Comparison of ENCODE assay signal across 11 cellular contexts in the genomic region with DNA sequence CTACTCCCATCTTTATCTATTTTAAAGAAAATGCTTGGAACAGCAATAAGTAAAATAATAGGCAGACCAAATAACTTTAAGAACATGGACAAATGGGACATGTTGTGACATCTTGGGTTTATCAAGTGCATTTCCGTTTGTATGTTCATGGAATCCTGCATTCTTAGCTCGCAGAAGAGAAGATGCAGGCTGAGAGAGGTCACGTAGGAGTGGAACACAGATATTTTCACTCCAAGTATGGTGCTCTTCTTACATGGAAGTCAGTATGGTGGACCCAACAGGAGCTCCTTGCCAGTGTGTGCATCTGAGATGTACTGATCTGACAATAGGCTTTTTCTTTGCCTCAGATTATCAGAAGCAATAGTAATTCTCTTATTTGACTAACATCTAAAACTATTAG. TPM values are rescaled to one million over a fixed set of nuclear protein-coding genes. Genes with fewer than 3 reads are reported as not detected.
A peak's percentile ranks its signal among the peaks of the same experiment; 100 is the strongest.
DNase-seq lines count a peak whose midpoint lies in the region; ATAC-seq and TF ChIP-seq lines count a peak whose summit lies in the region.
"Had no signal": no experiment of that assay in that cellular context is flagged by ENCODE, and none has a peak within 500 bp of the region (broad histone marks: within the 10 kb centered on the region; RNA-seq: fewer than 3 reads in every experiment).

No MANE protein-coding gene starts in this region.

- H3K79me2 ChIP-seq in KMS-11 (ENCODE audit: insufficient read depth, low read depth) (peaks cover 18% of the 10 kb centered on the region; the same call in 1 of the 2 replicates), neural progenitor cell (ENCODE audit: low read depth) (peaks cover 5% of the 10 kb centered on the region)

- no peak for DNase-seq in activated T-cell treated with anti-CD3 and anti-CD28 coated beads, Interleukin-2, amount 50 U/mL, for 72 hours
- DNase-seq in activated T-cell treated with anti-CD3 and anti-CD28 coated beads, Interleukin-2, amount 50 U/mL, for 48 hours = no peak
- DNase-seq in activated CD8-positive, alpha-beta T cell treated with anti-CD3 and anti-CD28 coated beads for 36 hours = no peak
- no peak for DNase-seq in neural progenitor cell (ENCODE audit: low spot score)
- no peak for DNase-seq in effector CD4-positive, alpha-beta T cell
- DNase-seq in KG1 (lab: John Stamatoyannopoulos, UW) = no peak
- no peak for DNase-seq in LoVo (ENCODE audit: low spot score)
- DNase-seq: activated naive CD4-positive, alpha-beta T cell; spleen had no signal

- H2AFZ ChIP-seq in KMS-11 (ENCODE audit: low read depth) (no peak overlapping the region), neural progenitor cell (replicated peaks) (no peak overlapping the region)

- H3K9me3 ChIP-seq in neural progenitor cell (ENCODE audit: low read depth) = no peaks in the 10 kb centered on the region
- H3K9me3 ChIP-seq: spleen had no signal

- H3K36me3 ChIP-seq in KMS-11 (ENCODE audit: insufficient read depth) (no peaks in the 10 kb centered on the region; the same call in 1 of the 2 replicates), neural progenitor cell (no peaks in the 10 kb centered on the region)

- H3K27ac ChIP-seq in KMS-11 (no peak overlapping the region), neural progenitor cell (no peak overlapping the region)
- H3K27ac ChIP-seq: spleen had no signal

- POLR2A ChIA-PET in activated CD8-positive, alpha-beta T cell treated with anti-CD3 and anti-CD28 coated beads for 36 hours (lab: Charles Lee) = interaction anchor here (0.8 kb wide), 1 partner anchor 12 kb away, joined by 3 read pairs; no protein-coding TSS in a partner anchor

- H3K27me3 ChIP-seq in KMS-11 (ENCODE audit: insufficient read depth, low read depth) (no peaks in the 10 kb centered on the region), neural progenitor cell (peaks cover 38% of the 10 kb centered on the region)

- no peak for ATAC-seq in activated T-cell treated with anti-CD3 and anti-CD28 coated beads, Interleukin-2, amount 50 U/mL, for 72 hours (replicated peaks in 1 of 2)
- no peak for ATAC-seq in activated CD8-positive, alpha-beta T cell treated with anti-CD3 and anti-CD28 coated beads for 36 hours

- peaks cover 11 to 26% of the 10 kb centered on the region in 2 donors for H3K36me3 Mint-ChIP-seq in activated T-cell treated with anti-CD3 and anti-CD28 coated beads, Interleukin-2, amount 50 U/mL, for 72 hours (ENCODE audit: insufficient read depth in 2 of 2)
- peaks cover 40% of the 10 kb centered on the region for H3K36me3 Mint-ChIP-seq in activated CD8-positive, alpha-beta T cell treated with anti-CD3 and anti-CD28 coated beads for 36 hours (ENCODE audit: low read depth)
- peaks cover 27% of the 10 kb centered on the region for H3K36me3 Mint-ChIP-seq in neural progenitor cell

- H3K9me3 Mint-ChIP-seq in activated T-cell treated with anti-CD3 and anti-CD28 coated beads, Interleukin-2, amount 50 U/mL, for 72 hours = no peaks in the 10 kb centered on the region
- H3K9me3 Mint-ChIP-seq in activated CD8-positive, alpha-beta T cell treated with anti-CD3 and anti-CD28 coated beads for 36 hours = no peaks in the 10 kb centered on the region
- H3K9me3 Mint-ChIP-seq in neural progenitor cell = no peaks in the 10 kb centered on the region

- TF ChIP-seq CTCF in KMS-11 (conservative IDR thresholded peaks at IDR 0.05; ENCODE audit: low read depth, low read length) = no peak
- no peak for TF ChIP-seq CTCF in activated CD8-positive, alpha-beta T cell treated with anti-CD3 and anti-CD28 coated beads for 36 hours (IDR thresholded peaks at IDR 0.05)
- TF ChIP-seq CTCF in neural progenitor cell (IDR thresholded peaks at IDR 0.05) = no peak

- H3K27me3 Mint-ChIP-seq in activated T-cell treated with anti-CD3 and anti-CD28 coated beads, Interleukin-2, amount 50 U/mL, for 72 hours (ENCODE audit: low read depth) = peaks cover 23% of the 10 kb centered on the region
- peaks cover 31% of the 10 kb centered on the region for H3K27me3 Mint-ChIP-seq in activated CD8-positive, alpha-beta T cell treated with anti-CD3 and anti-CD28 coated beads for 36 hours
- H3K27me3 Mint-ChIP-seq in neural progenitor cell (ENCODE audit: insufficient read depth, low read depth) = peaks cover 21% of the 10 kb centered on the region

- H3K4me1 ChIP-seq in KMS-11 (ENCODE audit: low read depth, poor library complexity, severe bottlenecking) = peaks cover 18% of the 10 kb centered on the region
- H3K4me1 ChIP-seq in neural progenitor cell = peaks cover 15% of the 10 kb centered on the region

- H3F3A ChIP-seq in neural progenitor cell (ENCODE audit: low read depth) = peaks cover 16% of the 10 kb centered on the region

- intact Hi-C loops in activated CD8-positive, alpha-beta T cell treated with anti-CD3 and anti-CD28 coated beads for 36 hours (cut with micrococcal nuclease) = no loop called here

- H3K4me3 ChIP-seq in KMS-11 (IDR thresholded peaks at IDR 0.05; ENCODE audit: insufficient read depth, low read depth, low read length) (no peak overlapping the region), neural progenitor cell (no peak overlapping the region)
- H3K4me3 ChIP-seq: spleen had no signal

- peak overlapping the region; percentile 58 to 65 for H3K4me3 Mint-ChIP-seq in activated T-cell treated with anti-CD3 and anti-CD28 coated beads, Interleukin-2, amount 50 U/mL, for 72 hours
- H3K4me3 Mint-ChIP-seq in activated CD8-positive, alpha-beta T cell treated with anti-CD3 and anti-CD28 coated beads for 36 hours = peak overlapping the region; percentile 54
- H3K4me3 Mint-ChIP-seq in neural progenitor cell = peak overlapping the region; percentile 61

- H3K27ac Mint-ChIP-seq in activated T-cell treated with anti-CD3 and anti-CD28 coated beads, Interleukin-2, amount 50 U/mL, for 72 hours = no peak overlapping the region
- H3K27ac Mint-ChIP-seq in activated CD8-positive, alpha-beta T cell treated with anti-CD3 and anti-CD28 coated beads for 36 hours = no peak overlapping the region
- no peak overlapping the region for H3K27ac Mint-ChIP-seq in neural progenitor cell

- CTCF ChIA-PET in activated CD8-positive, alpha-beta T cell treated with anti-CD3 and anti-CD28 coated beads for 36 hours (lab: Charles Lee) = interaction anchor here (1.9 kb wide), 1 partner anchor 20 kb away, joined by 6 read pairs; no protein-coding TSS in a partner anchor

- H4K20me1 ChIP-seq in KMS-11 (ENCODE audit: insufficient read depth) = no peaks in the 10 kb centered on the region
- H4K20me1 ChIP-seq in neural progenitor cell (ENCODE audit: low read depth) = no peaks in the 10 kb centered on the region

- peaks cover 20% of the 10 kb centered on the region for H3K4me1 Mint-ChIP-seq in activated T-cell treated with anti-CD3 and anti-CD28 coated beads, Interleukin-2, amount 50 U/mL, for 72 hours (ENCODE audit: low read depth)
- peaks cover 6% of the 10 kb centered on the region for H3K4me1 Mint-ChIP-seq in activated CD8-positive, alpha-beta T cell treated with anti-CD3 and anti-CD28 coated beads for 36 hours (ENCODE audit: low read depth)
- H3K4me1 Mint-ChIP-seq in neural progenitor cell = peaks cover 26% of the 10 kb centered on the region

- H3K9ac ChIP-seq in KMS-11 = no peak overlapping the region
- no peak overlapping the region for H3K9ac ChIP-seq in neural progenitor cell

- H3K4me2 ChIP-seq in KMS-11 (peak overlapping the region; percentile 72), neural progenitor cell (no peak overlapping the region)

RNA-seq across cellular contexts. Expression of a gene that starts 1.7 kb away (rescaled TPM):
- total RNA-seq in activated T-cell treated with anti-CD3 and anti-CD28 coated beads, Interleukin-2, amount 50 U/mL, for 72 hours = 10 to 100 TPM; 15.7 to 21.1 TPM
- 10 to 100 TPM; 12.9 to 13.1 TPM for total RNA-seq in activated CD8-positive, alpha-beta T cell treated with anti-CD3 and anti-CD28 coated beads for 36 hours
- 4.9 and 5.7 TPM in 2 replicates for total RNA-seq in neural progenitor cell (ENCODE audit: low replicate concordance)

RNA-seq across cellular contexts. Expression of a gene that starts 37.3 kb away (rescaled TPM):
- total RNA-seq in activated T-cell treated with anti-CD3 and anti-CD28 coated beads, Interleukin-2, amount 50 U/mL, for 72 hours = not detected
- not detected for total RNA-seq in activated CD8-positive, alpha-beta T cell treated with anti-CD3 and anti-CD28 coated beads for 36 hours
- total RNA-seq in neural progenitor cell (ENCODE audit: low replicate concordance) = not detected in 2 replicates
- total RNA-seq: kidney epithelial cell, spleen had no signal
